In genomic region chr14:68792830-68793733, GRCh38 we compare ENCODE assay signal across 8 cellular contexts. TPM values are rescaled to one million over a fixed set of nuclear protein-coding genes. Genes with fewer than 3 reads are reported as not detected.
A peak's percentile ranks its signal among the peaks of the same experiment; 100 is the strongest.
DNase-seq lines count a peak whose midpoint lies in the region; ATAC-seq and TF ChIP-seq lines count a peak whose summit lies in the region.

ZFP36L1 (minus strand) TSS chr14:68793067; CDS start chr14:68792938, 129 bp downstream.

- peak; percentile 98 to 99 for TF ChIP-seq POLR2A in suprapubic skin (IDR thresholded peaks at IDR 0.05)

- POLR2A ChIA-PET in SK-N-SH (lab: Yijun Ruan, JAX), result no interaction called here

- no peaks in the 10 kb centered on the region for H3K9me2 ChIP-seq in SK-N-SH

- peak within 1 kb of the TSS; percentile 98 to 100 for H3K27ac Mint-ChIP-seq in activated naive CD4-positive, alpha-beta T cell treated with anti-CD3 and anti-CD28 coated beads, Interleukin-2, amount 50 U/mL, for 72 hours

- H4K20me1 ChIP-seq in SK-N-SH (ENCODE audit: insufficient read depth), result no peaks in the 10 kb centered on the region

- H3K36me3 Mint-ChIP-seq in activated naive CD4-positive, alpha-beta T cell treated with anti-CD3 and anti-CD28 coated beads, Interleukin-2, amount 50 U/mL, for 72 hours, result peaks cover 46 to 50% of the 10 kb centered on the region in 2 donors

- H3K4me2 ChIP-seq in SK-N-SH, result peak within 1 kb of the TSS; percentile 88; the same call in 1 of the 2 replicates

- peak; percentile 18 to 35 for ATAC-seq in activated naive CD4-positive, alpha-beta T cell treated with anti-CD3 and anti-CD28 coated beads, Interleukin-2, amount 50 U/mL, for 72 hours

- no peaks in the 10 kb centered on the region for H3K27me3 ChIP-seq in SK-N-SH (ENCODE audit: insufficient read depth)
- no peaks in the 10 kb centered on the region for H3K27me3 ChIP-seq in suprapubic skin

- H3K27ac ChIP-seq in SK-N-SH (ENCODE audit: low read depth in 2 of 2, low read length in 1 of 2), result peak within 1 kb of the TSS; percentile 91 to 99
- H3K27ac ChIP-seq in suprapubic skin, result peak within 1 kb of the TSS; percentile 100

- H3K9me3 ChIP-seq in SK-N-SH (no peaks in the 10 kb centered on the region), suprapubic skin (no peaks in the 10 kb centered on the region)

- CTCF ChIA-PET in SK-N-SH (lab: Yijun Ruan, JAX), result interaction anchor here (0.6 kb wide), 2 partner anchors 22 to 350 kb away, joined by 3 to 5 read pairs; no protein-coding TSS in a partner anchor

- TF ChIP-seq CTCF in SK-N-SH (IDR thresholded peaks at IDR 0.05), result no peak
- TF ChIP-seq CTCF in suprapubic skin (IDR thresholded peaks at IDR 0.05), result no peak

- H3K36me3 ChIP-seq in SK-N-SH (replicated peaks in 1 of 2; ENCODE audit: control insufficient read depth in 1 of 2, insufficient read depth in 2 of 2, low read length in 1 of 2) (peaks cover 0 to 2% of the 10 kb centered on the region in 2 experiments), suprapubic skin (peaks cover 33% of the 10 kb centered on the region)

- WGBS in SK-N-SH (ENCODE audit: low lambda C conversion rate), result 51% methylated on average over 60 of the region's 60 CpGs
- WGBS in suprapubic skin, result 0% methylated on average over 60 of the region's 60 CpGs

- peak within 1 kb of the TSS; percentile 98; the same call in 1 of the 2 replicates for H3K9ac ChIP-seq in SK-N-SH

- H3F3A ChIP-seq in SK-N-SH (replicated peaks; ENCODE audit: insufficient read depth), result peaks cover 54% of the 10 kb centered on the region

- TF ChIP-seq RAD21 in SK-N-SH (IDR thresholded peaks at IDR 0.05; ENCODE audit: low read length), result no peak

- TF ChIP-seq EP300 in SK-N-SH (IDR thresholded peaks at IDR 0.05; ENCODE audit: borderline replicate concordance in 1 of 2, low read depth in 1 of 2, low read length in 1 of 2), result no peak
- TF ChIP-seq EP300 in suprapubic skin (IDR thresholded peaks at IDR 0.05), result no peak

- H2AFZ ChIP-seq in SK-N-SH (ENCODE audit: low read depth), result 0 out of 2 replicates have a peak within 1 kb of the TSS, but pooled peaks have one; percentile 49

- DNase-seq in AG20443 (ENCODE audit: low spot score), result peak; percentile 93
- peak; percentile 61 for DNase-seq in GM19238 (ENCODE audit: insufficient read length, low spot score)
- peak; percentile 91 for DNase-seq in HS-27A (ENCODE audit: low read depth)
- DNase-seq in SK-N-SH, result peak; percentile 58
- DNase-seq in activated naive CD4-positive, alpha-beta T cell treated with anti-CD3 and anti-CD28 coated beads, Interleukin-2, amount 50 U/mL, for 72 hours (ENCODE audit: low spot score in 2 of 2), result peak; percentile 84 to 88
- DNase-seq in globus pallidus (ENCODE audit: low spot score), result peak; percentile 84
- DNase-seq in occipital lobe (lab: John Stamatoyannopoulos, UW), result peak; percentile 50
- peak; percentile 97 to 98 for DNase-seq in suprapubic skin (ENCODE audit: low spot score in 2 of 2)

- H3K79me2 ChIP-seq in SK-N-SH (ENCODE audit: insufficient read depth), result peaks cover 25% of the 10 kb centered on the region

- no peaks in the 10 kb centered on the region for H3K9me3 Mint-ChIP-seq in activated naive CD4-positive, alpha-beta T cell treated with anti-CD3 and anti-CD28 coated beads, Interleukin-2, amount 50 U/mL, for 72 hours

- H3K4me3 ChIP-seq in SK-N-SH (ENCODE audit: low read depth in 2 of 2, low read length in 1 of 2) (peak within 1 kb of the TSS; percentile 46 to 52; a peak in 3 of 4 replicates), suprapubic skin (peak within 1 kb of the TSS; percentile 66)

- peaks cover 10 to 29% of the 10 kb centered on the region in 2 experiments for H3K4me1 ChIP-seq in SK-N-SH (ENCODE audit: control insufficient read depth in 1 of 2, insufficient read depth in 2 of 2, low read depth in 1 of 2, low read length in 1 of 2)
- peaks cover 34% of the 10 kb centered on the region for H3K4me1 ChIP-seq in suprapubic skin

TF ChIP-seq in SK-N-SH, 30 proteins besides CTCF, POLR2A, EP300 and RAD21:
- TF ChIP-seq PBX3 (IDR thresholded peaks at IDR 0.05) (peak; percentile 58), YY1 (IDR thresholded peaks at IDR 0.05; ENCODE audit: low read depth) (no peak), NRF1 (IDR thresholded peaks at IDR 0.05; ENCODE audit: low read depth, low read length) (peak; percentile 16; the same call in 1 of the 2 replicates)

RNA-seq across cellular contexts. Expression of gene ZFP36L1, which starts in this region (rescaled TPM):
- polyA plus RNA-seq in SK-N-SH (2012; rRNA removed), result 8.8 and 16.5 TPM in 2 replicates
- 8.1 and 13.9 TPM in 2 replicates for polyA plus RNA-seq in SK-N-SH (2012; cell fraction: cytosol; rRNA removed)
- 27.3 and 37.3 TPM in 2 replicates for polyA plus RNA-seq in SK-N-SH (2012; cell fraction: nucleus; rRNA removed)
- total RNA-seq in activated naive CD4-positive, alpha-beta T cell treated with anti-CD3 and anti-CD28 coated beads, Interleukin-2, amount 50 U/mL, for 72 hours, result 100 to 1,000 TPM in 1 of 2 donors, 10 to 100 TPM in 1; 73.4 to 158 TPM
- total RNA-seq in occipital lobe (7.3 TPM), suprapubic skin (1,000 to 10,000 TPM; 1,382 to 1,995 (median 1,611) TPM)

Comparison
In these comparisons a context has a peak if more than half of its experiments do, and no peak if none do; other contexts are left out.
1. Peak in every context shown above with its lines: DNase-seq, ATAC-seq, H3K4me3 ChIP-seq and H3K27ac ChIP-seq.